Comparison of ENCODE assay signal across 8 cellular contexts in the genomic region with DNA sequence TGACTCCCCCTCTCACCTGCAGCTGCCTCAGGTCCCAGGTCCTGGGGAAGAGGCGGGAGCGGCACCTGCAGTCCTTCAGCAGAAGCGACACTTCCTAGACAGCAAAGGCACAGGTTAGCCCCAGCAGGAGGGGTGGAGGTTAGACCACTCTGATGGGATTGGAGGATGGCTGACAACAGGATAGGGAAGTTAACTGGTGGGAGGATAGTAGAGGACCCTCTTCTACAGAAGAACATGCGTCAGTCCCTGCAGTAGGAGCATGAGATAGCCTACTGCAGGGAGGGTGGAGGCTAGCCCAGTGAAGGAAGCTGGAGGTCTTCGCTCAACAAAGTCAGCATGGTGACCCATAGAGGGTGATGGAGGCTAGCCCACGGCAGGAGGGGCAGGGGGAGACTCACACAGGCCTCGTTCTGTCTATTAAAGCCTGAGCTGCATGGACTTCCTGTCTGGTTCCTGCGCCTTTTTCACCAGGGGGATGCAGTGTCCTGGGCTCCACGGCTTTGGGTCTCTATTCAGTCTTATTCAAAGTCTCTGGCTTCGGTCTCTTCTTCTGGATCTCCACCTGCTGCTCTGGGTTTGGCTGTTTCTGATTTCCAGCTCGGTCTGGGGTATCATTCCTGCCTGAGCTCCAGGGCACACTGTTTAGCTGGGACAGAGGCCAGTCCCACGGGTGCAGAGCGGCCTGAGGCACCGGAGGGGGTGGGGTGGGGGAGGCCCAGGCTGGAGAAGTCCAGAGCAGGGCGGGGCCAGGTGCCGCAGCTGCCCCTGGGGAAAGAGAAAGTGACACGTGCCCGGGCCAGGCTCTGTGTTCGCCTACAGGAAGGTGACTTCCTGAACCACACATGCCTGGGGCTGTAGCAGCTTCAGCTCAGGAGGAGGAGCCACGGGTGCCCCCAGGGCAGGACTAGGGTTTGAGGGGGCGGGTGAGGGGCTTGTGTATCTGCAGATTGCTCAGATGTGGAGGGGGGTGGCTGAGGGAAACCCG. TPM values are rescaled to one million over a fixed set of nuclear protein-coding genes. Genes with fewer than 3 reads are reported as not detected.
A peak's percentile ranks its signal among the peaks of the same experiment; 100 is the strongest.
DNase-seq lines count a peak whose midpoint lies in the region; ATAC-seq and TF ChIP-seq lines count a peak whose summit lies in the region.

No MANE protein-coding gene starts in this region.

- no peaks in the 10 kb centered on the region for H3K27me3 ChIP-seq in KMS-11 (ENCODE audit: insufficient read depth, low read depth)

- peak overlapping the region; percentile 34; the same call in 1 of the 2 replicates for H3K4me2 ChIP-seq in KMS-11

- H3K27me3 Mint-ChIP-seq in activated CD4-positive, alpha-beta memory T cell treated with anti-CD3 and anti-CD28 coated beads, Interleukin-2, amount 10 ng/mL, durations not matched to agents 7 days and 5 days, result peaks cover 2% of the 10 kb centered on the region

- no peak overlapping the region for H3K27ac ChIP-seq in KMS-11

- H3K36me3 Mint-ChIP-seq in activated CD4-positive, alpha-beta memory T cell treated with anti-CD3 and anti-CD28 coated beads, Interleukin-2, amount 10 ng/mL, durations not matched to agents 7 days and 5 days (ENCODE audit: low read depth), result no peaks in the 10 kb centered on the region

- no peaks in the 10 kb centered on the region for H3K9me3 Mint-ChIP-seq in activated CD4-positive, alpha-beta memory T cell treated with anti-CD3 and anti-CD28 coated beads, Interleukin-2, amount 10 ng/mL, durations not matched to agents 7 days and 5 days

- H3K36me3 ChIP-seq in KMS-11 (ENCODE audit: insufficient read depth), result no peaks in the 10 kb centered on the region

- TF ChIP-seq CTCF in KMS-11 (conservative IDR thresholded peaks at IDR 0.05; ENCODE audit: low read depth, low read length), result no peak

- H2AFZ ChIP-seq in KMS-11 (ENCODE audit: low read depth), result peak overlapping the region; percentile 56

- H3K4me3 Mint-ChIP-seq in activated CD4-positive, alpha-beta memory T cell treated with anti-CD3 and anti-CD28 coated beads, Interleukin-2, amount 10 ng/mL, durations not matched to agents 7 days and 5 days, result no peak overlapping the region

- H3K4me1 ChIP-seq in KMS-11 (ENCODE audit: low read depth, poor library complexity, severe bottlenecking), result peaks cover 9% of the 10 kb centered on the region

- H3K79me2 ChIP-seq in KMS-11 (ENCODE audit: insufficient read depth, low read depth), result no peaks in the 10 kb centered on the region

- H3K9ac ChIP-seq in KMS-11, result no peak overlapping the region; the same call in 1 of the 2 replicates

- POLR2A ChIA-PET in activated CD4-positive, alpha-beta memory T cell treated with anti-CD3 and anti-CD28 coated beads, Interleukin-2, amount 10 ng/mL, durations not matched to agents 7 days and 5 days (lab: Charles Lee), result interaction anchor here (0.7 kb wide), 1 partner anchor 71 kb away, joined by 3 read pairs; no protein-coding TSS in a partner anchor

- CTCF ChIA-PET in activated CD4-positive, alpha-beta memory T cell treated with anti-CD3 and anti-CD28 coated beads, Interleukin-2, amount 10 ng/mL, durations not matched to agents 7 days and 5 days (lab: Charles Lee), result no interaction called here

- no peak overlapping the region for H3K27ac Mint-ChIP-seq in activated CD4-positive, alpha-beta memory T cell treated with anti-CD3 and anti-CD28 coated beads, Interleukin-2, amount 10 ng/mL, durations not matched to agents 7 days and 5 days

- no peak overlapping the region for H3K4me3 ChIP-seq in KMS-11 (IDR thresholded peaks at IDR 0.05; ENCODE audit: insufficient read depth, low read depth, low read length)

- H4K20me1 ChIP-seq in KMS-11 (ENCODE audit: insufficient read depth), result no peaks in the 10 kb centered on the region

- peak; percentile 99 for ATAC-seq in left lobe of liver
- no peak for ATAC-seq in GM18873 (IDR thresholded peaks at IDR 0.05; ENCODE audit: low FRiP score, unreplicated experiment)

- DNase-seq in NOMO-1 (lab: John Stamatoyannopoulos, UW; ENCODE audit: unreplicated experiment in 2 of 2) (peak; percentile 19 to 28), NOMO-1 treated with DMSO at 0.1 percent for 48 hours (lab: John Stamatoyannopoulos, UW; ENCODE audit: unreplicated experiment) (no peak), left lobe of liver (ENCODE audit: low spot score) (peak; percentile 85), NCI-H1105 treated with DMSO at 0.1 percent for 48 hours (lab: John Stamatoyannopoulos, UW) (no peak), amygdala (lab: John Stamatoyannopoulos, UW) (no peak)
- peak; percentile 49 for DNase-seq in activated CD4-positive, alpha-beta memory T cell treated with anti-CD3 and anti-CD28 coated beads, Interleukin-2, amount 10 ng/mL, durations not matched to agents 7 days and 5 days

- H3K4me1 Mint-ChIP-seq in activated CD4-positive, alpha-beta memory T cell treated with anti-CD3 and anti-CD28 coated beads, Interleukin-2, amount 10 ng/mL, durations not matched to agents 7 days and 5 days, result peaks cover 21% of the 10 kb centered on the region

RNA-seq across cellular contexts. Expression of gene IFNL3, which starts 7.3 kb away (rescaled TPM):
- total RNA-seq in activated CD4-positive, alpha-beta memory T cell treated with anti-CD3 and anti-CD28 coated beads, Interleukin-2, amount 10 ng/mL, durations not matched to agents 7 days and 5 days, result not detected
- total RNA-seq in left lobe of liver, result not detected

RNA-seq across cellular contexts. Expression of gene IFNL4, which starts 11.2 kb away (rescaled TPM):
- not detected for total RNA-seq in activated CD4-positive, alpha-beta memory T cell treated with anti-CD3 and anti-CD28 coated beads, Interleukin-2, amount 10 ng/mL, durations not matched to agents 7 days and 5 days
- total RNA-seq in left lobe of liver, result not detected

RNA-seq across cellular contexts. Expression of gene IFNL2, which starts 30.7 kb away (rescaled TPM):
- total RNA-seq in activated CD4-positive, alpha-beta memory T cell treated with anti-CD3 and anti-CD28 coated beads, Interleukin-2, amount 10 ng/mL, durations not matched to agents 7 days and 5 days, result not detected
- not detected for total RNA-seq in left lobe of liver

RNA-seq across cellular contexts. Expression of gene SYCN, which starts 33.4 kb away (rescaled TPM):
- total RNA-seq in activated CD4-positive, alpha-beta memory T cell treated with anti-CD3 and anti-CD28 coated beads, Interleukin-2, amount 10 ng/mL, durations not matched to agents 7 days and 5 days, result not detected
- 1.6 TPM for total RNA-seq in left lobe of liver

RNA-seq across cellular contexts. Expression of gene NCCRP1, which starts 40.7 kb away (rescaled TPM):
- not detected for total RNA-seq in activated CD4-positive, alpha-beta memory T cell treated with anti-CD3 and anti-CD28 coated beads, Interleukin-2, amount 10 ng/mL, durations not matched to agents 7 days and 5 days
- 0.08 TPM for total RNA-seq in left lobe of liver

Comparison
In these comparisons a context has a peak if more than half of its experiments do, and no peak if none do; other contexts are left out.
1. DNase-seq: peak in NOMO-1 (2 of 2), activated CD4-positive, alpha-beta memory T cell treated with anti-CD3 and anti-CD28 coated beads, Interleukin-2, amount 10 ng/mL, durations not matched to agents 7 days and 5 days (single experiment) and left lobe of liver (single experiment); none in NOMO-1 treated with DMSO at 0.1 percent for 48 hours (single experiment), NCI-H1105 treated with DMSO at 0.1 percent for 48 hours (single experiment) and amygdala (0 of 56).